Comparison of ENCODE assay signal across 29 cellular contexts in genomic region chr4:174122705-174123104, GRCh38.
DNase-seq lines count a peak whose midpoint lies in the region; ATAC-seq and TF ChIP-seq lines count a peak whose summit lies in the region.
"Had no signal": no experiment of that assay in that cellular context is flagged by ENCODE, and none has a peak within 500 bp of the region (broad histone marks: within the 10 kb centered on the region; RNA-seq: fewer than 3 reads in every experiment).

No MANE protein-coding gene starts in this region.

- H3K9ac ChIP-seq in stomach smooth muscle (ENCODE audit: low read length in 2 of 2): peak overlapping the region in 1 of 2 donors; percentile 12

- H3K27ac ChIP-seq in body of pancreas (no peak overlapping the region), hepatocyte (peak overlapping the region; percentile 51), stomach smooth muscle (ENCODE audit: low read length) (peak overlapping the region; percentile 53)
- H3K27ac ChIP-seq: gastrocnemius medialis, left lung, neutrophil, SJCRH30, upper lobe of left lung had no signal

- H3K79me2 ChIP-seq in hepatocyte: peaks cover 3% of the 10 kb centered on the region

- H2AFZ ChIP-seq in hepatocyte: no peak overlapping the region

- H3K9me3 ChIP-seq in body of pancreas (no peaks in the 10 kb centered on the region), hepatocyte (ENCODE audit: low read depth) (no peaks in the 10 kb centered on the region), stomach smooth muscle (ENCODE audit: control insufficient read depth in 2 of 2, low read length in 2 of 2) (no peaks in the 10 kb centered on the region)
- H3K9me3 ChIP-seq: gastrocnemius medialis, left lung, neutrophil, SJCRH30, upper lobe of left lung had no signal

- H3K27me3 ChIP-seq in body of pancreas (no peaks in the 10 kb centered on the region), hepatocyte (peaks cover 2% of the 10 kb centered on the region), stomach smooth muscle (ENCODE audit: control insufficient read depth in 1 of 2, insufficient read depth in 2 of 2, low read length in 2 of 2) (no peaks in the 10 kb centered on the region)
- H3K27me3 ChIP-seq: SJCRH30, upper lobe of left lung had no signal

- 29 to 55% methylated on average over 1 of the region's 1 CpG for WGBS in body of pancreas, 2 donors
- WGBS in hepatocyte (ENCODE audit: low lambda C conversion rate, missing lambda C conversion rate): 85% methylated on average over 1 of the region's 1 CpG

- H3K36me3 ChIP-seq in body of pancreas (replicated peaks in 1 of 2; ENCODE audit: insufficient read depth in 1 of 2, low read depth in 2 of 2) (no peaks in the 10 kb centered on the region), hepatocyte (replicated peaks; ENCODE audit: insufficient read depth, low read depth) (no peaks in the 10 kb centered on the region), stomach smooth muscle (ENCODE audit: control insufficient read depth in 2 of 2, insufficient read depth in 2 of 2, low read length in 2 of 2) (no peaks in the 10 kb centered on the region)
- H3K36me3 ChIP-seq: gastrocnemius medialis, left lung, neutrophil, SJCRH30, upper lobe of left lung had no signal

- H4K20me1 ChIP-seq in hepatocyte (ENCODE audit: insufficient read depth, poor library complexity, severe bottlenecking): no peaks in the 10 kb centered on the region

- ATAC-seq in body of pancreas: peak; percentile 25
- ATAC-seq: gastrocnemius medialis; left lung; naive thymus-derived CD4-positive, alpha-beta T cell; sciatic nerve; stimulated activated effector memory CD8-positive, alpha-beta T cell treated with anti-CD3 and anti-CD28 coated beads, Interleukin-12 subunit alpha, Interleukin-12 subunit beta, amount 100 ng/mL, for 72 hours; WTC11 had no signal

- H3K4me1 ChIP-seq in body of pancreas (no peaks in the 10 kb centered on the region), hepatocyte (ENCODE audit: insufficient read depth) (peaks cover 6% of the 10 kb centered on the region), stomach smooth muscle (ENCODE audit: control insufficient read depth, insufficient read depth, low read length) (no peaks in the 10 kb centered on the region)
- H3K4me1 ChIP-seq: left lung, SJCRH30, upper lobe of left lung had no signal

- intact Hi-C loops in body of pancreas (cut with DNase I): loop anchor here (5.0 kb wide), 1 partner anchor 615 kb away; no protein-coding TSS in a partner anchor

- TF ChIP-seq POLR2A in body of pancreas (IDR thresholded peaks at IDR 0.05): no peak

- no peak for DNase-seq in body of pancreas
- peak; percentile 78 for DNase-seq in fibroblast of villous mesenchyme (ENCODE audit: low read depth)
- DNase-seq in hepatocyte (ENCODE audit: low spot score): no peak
- DNase-seq in NCI-H187 (lab: John Stamatoyannopoulos, UW): no peak
- no peak for DNase-seq in SW 1271 (lab: John Stamatoyannopoulos, UW)
- DNase-seq in islet precursor cell: no peak
- DNase-seq: activated CD4-positive, alpha-beta T cell treated with anti-CD3 and anti-CD28 coated beads, Interleukin-2, amount 10 ng/mL, durations not matched to agents 24 days and 14 days; activated effector memory CD4-positive, alpha-beta T cell treated with anti-CD3 and anti-CD28 coated beads, Interleukin-2, amount 50 U/mL, for 16 hours; activated naive CD8-positive, alpha-beta T cell treated with anti-CD3 and anti-CD28 coated beads for 36 hours; activated T-cell treated with anti-CD3 and anti-CD28 coated beads, Interleukin-2, amount 50 U/mL, for 24 hours; C1 segment of cervical spinal cord; central memory CD4-positive, alpha-beta T cell; DMS153; erythroblast; gastrocnemius medialis; Kasumi-1; left lung; naive thymus-derived CD4-positive, alpha-beta T cell; NCI-H1436; SJCRH30; stimulated activated CD4-positive, alpha-beta T cell treated with anti-CD3 and anti-CD28 coated beads, Interleukin-15, amount 100 ng/mL, for 24 hours; substantia nigra; T1000; upper lobe of left lung had no signal

- H3K4me3 ChIP-seq in body of pancreas (no peak overlapping the region), fibroblast of villous mesenchyme (ENCODE audit: low read depth, low read length) (no peak overlapping the region), hepatocyte (no peak overlapping the region), stomach smooth muscle (ENCODE audit: low read length in 2 of 2) (no peak overlapping the region)
- H3K4me3 ChIP-seq: gastrocnemius medialis, left lung, SJCRH30, upper lobe of left lung had no signal

- TF ChIP-seq CTCF in body of pancreas (IDR thresholded peaks at IDR 0.05) (no peak), fibroblast of villous mesenchyme (IDR thresholded peaks at IDR 0.05; ENCODE audit: insufficient read depth, low read depth, low read length) (no peak), hepatocyte (IDR thresholded peaks at IDR 0.05; ENCODE audit: poor library complexity) (no peak)

- H3K9me2 ChIP-seq in hepatocyte (replicated peaks; ENCODE audit: insufficient read depth): no peaks in the 10 kb centered on the region

- H3K4me2 ChIP-seq in hepatocyte: no peak overlapping the region

Comparison
In these comparisons a context has a peak if more than half of its experiments do, and no peak if none do; other contexts are left out.
1. H3K27ac ChIP-seq: peak in hepatocyte (single experiment) and stomach smooth muscle (single experiment); none in body of pancreas (0 of 4).